ENCODE assay signal across 20 cellular contexts in genomic region chr11:10673476-10674062, GRCh38. TPM values are rescaled to one million over a fixed set of nuclear protein-coding genes. Genes with fewer than 3 reads are reported as not detected.
DNase-seq lines count a peak whose midpoint lies in the region; ATAC-seq, FAIRE-seq and TF ChIP-seq lines count a peak whose summit lies in the region.
"Had no signal": no experiment of that assay in that cellular context is flagged by ENCODE, and none has a peak within 500 bp of the region (broad histone marks: within the 10 kb centered on the region; RNA-seq: fewer than 3 reads in every experiment).

No MANE protein-coding gene starts in this region.

- H2BK20ac ChIP-seq in IMR-90 (ENCODE audit: low read depth, low read length) = peak overlapping the region; percentile 64

- 0 out of 2 replicates have a peak overlapping the region, but pooled peaks have one; percentile 89 for H2AK5ac ChIP-seq in IMR-90 (ENCODE audit: low read depth, low read length)

- FAIRE-seq in A549 (lab: Jason Lieb, UNC) = no peak

- H3K56ac ChIP-seq in IMR-90 (ENCODE audit: extremely low read depth, insufficient read depth, low read length) = no peak overlapping the region

- no peak overlapping the region for H3K9ac ChIP-seq in IMR-90 (ENCODE audit: low read depth, low read length)

- ATAC-seq in A549 (peak in 1 of 2 experiments; percentile 22; a peak in 2 of 6 replicates), IMR-90 (ENCODE audit: low read depth) (peak; percentile 24)
- no peak for ATAC-seq in stimulated activated memory B cell treated with anti-CD40 and anti-IgM and Interleukin-4, amounts not matched to agents 10 μg/mL and 1 μg/mL and 100 μg/mL, for 72 hours
- ATAC-seq: activated T-helper 17 cell treated with anti-CD3 and anti-CD28 coated beads, Interleukin-2, amount 50 U/mL, for 72 hours; SK-N-SH treated with all-trans-retinoic acid at 6 μM for 48 hours had no signal

- peak overlapping the region; percentile 79 for H2BK5ac ChIP-seq in IMR-90 (ENCODE audit: low read depth, low read length, poor library complexity, severe bottlenecking)

- no peaks in the 10 kb centered on the region for H3K9me3 ChIP-seq in A549
- no peaks in the 10 kb centered on the region for H3K9me3 ChIP-seq in IMR-90 (ENCODE audit: control insufficient read depth, insufficient read depth, low read length)
- no peaks in the 10 kb centered on the region for H3K9me3 ChIP-seq in sigmoid colon
- H3K9me3 ChIP-seq in WERI-Rb-1 (ENCODE audit: severe bottlenecking) = no peaks in the 10 kb centered on the region
- H3K9me3 ChIP-seq: left lung had no signal

- peak overlapping the region; percentile 58; the same call in 1 of the 2 replicates for H3K23ac ChIP-seq in IMR-90 (ENCODE audit: low read depth, low read length)

- no TSS peak for BruUV-seq in IMR-90 (replicated peaks; lab: Mats Ljungman, UMichigan)

- H3K4ac ChIP-seq in IMR-90 (ENCODE audit: low read depth, low read length) = peak overlapping the region; percentile 80

- peaks cover 14% of the 10 kb centered on the region for H3K36me3 ChIP-seq in IMR-90 (ENCODE audit: control insufficient read depth, insufficient read depth, low read length)
- H3K36me3 ChIP-seq in sigmoid colon = peaks cover 0 to 2% (median under 1%) of the 10 kb centered on the region in 4 donors
- H3K36me3 ChIP-seq in WERI-Rb-1 = no peaks in the 10 kb centered on the region
- H3K36me3 ChIP-seq: left lung had no signal

- in situ Hi-C loops in IMR-90 (cut with MboI; ENCODE audit: low sequenced_read_pairs) = no loop called here

- H3K4me1 ChIP-seq in A549 (peaks cover 31% of the 10 kb centered on the region), IMR-90 (ENCODE audit: control insufficient read depth, insufficient read depth, low read length) (peaks cover 30% of the 10 kb centered on the region), sigmoid colon (peaks cover 0 to 81% (median 72%) of the 10 kb centered on the region in 4 donors)

- DNase-seq in A549 (ENCODE audit: low read depth in 1 of 2, low spot score in 1 of 2) (no peak), IMR-90 (peak; percentile 51), sigmoid colon (no peak), WERI-Rb-1 (no peak), putamen (ENCODE audit: low spot score) (no peak)
- DNase-seq in activated T-cell treated with anti-CD3 and anti-CD28 coated beads, Interleukin-2, amount 50 U/mL, for 1 hour = no peak
- DNase-seq: activated CD4-positive, CD25-positive, alpha-beta regulatory T cell treated with anti-CD3 and anti-CD28 coated beads, Interleukin-2, amount 50 U/mL, for 72 hours; activated naive CD8-positive, alpha-beta T cell treated with anti-CD3 and anti-CD28 coated beads, Interleukin-2, amount 10 ng/mL, durations not matched to agents 7 days and 5 days; DND-41; foreskin melanocyte; left lung; NCI-H187 treated with DMSO at 0.1 percent for 48 hours; NCI-H446; right cardiac atrium; T-helper 9 cell had no signal

- 0 out of 2 replicates have a peak overlapping the region, but pooled peaks have one; percentile 14 for H4K5ac ChIP-seq in IMR-90 (ENCODE audit: low read depth, low read length)

- peak overlapping the region; percentile 89 for H2BK120ac ChIP-seq in IMR-90 (ENCODE audit: low read depth, low read length)

- no peak overlapping the region for H3K27ac Mint-ChIP-seq in dendritic cell treated with granulocyte-macrophage colony-stimulating factor and Interleukin-4, amounts not matched to agents 40 ng/mL and 50 ng/mL, for 4 days
- no peak overlapping the region for H3K27ac Mint-ChIP-seq in stimulated activated memory B cell treated with anti-CD40 and anti-IgM and Interleukin-4, amounts not matched to agents 10 μg/mL and 1 μg/mL and 100 μg/mL, for 72 hours
- H3K27ac Mint-ChIP-seq: activated naive CD8-positive, alpha-beta T cell treated with anti-CD3 and anti-CD28 coated beads, Interleukin-2, amount 10 ng/mL, durations not matched to agents 7 days and 5 days; activated T-helper 17 cell treated with anti-CD3 and anti-CD28 coated beads, Interleukin-2, amount 50 U/mL, for 72 hours; stimulated activated naive CD8-positive, alpha-beta T cell treated with anti-CD3 and anti-CD28 coated beads, Interleukin-15, Interleukin-2, amounts not matched to agents 100 ng/mL and 50 ng/mL, for 24 hours had no signal

- H3K27me3 Mint-ChIP-seq in dendritic cell treated with granulocyte-macrophage colony-stimulating factor and Interleukin-4, amounts not matched to agents 40 ng/mL and 50 ng/mL, for 4 days = peaks cover 52% of the 10 kb centered on the region
- peaks cover 43% of the 10 kb centered on the region for H3K27me3 Mint-ChIP-seq in stimulated activated memory B cell treated with anti-CD40 and anti-IgM and Interleukin-4, amounts not matched to agents 10 μg/mL and 1 μg/mL and 100 μg/mL, for 72 hours

- H3K36me3 Mint-ChIP-seq in dendritic cell treated with granulocyte-macrophage colony-stimulating factor and Interleukin-4, amounts not matched to agents 40 ng/mL and 50 ng/mL, for 4 days (ENCODE audit: low read depth) = no peaks in the 10 kb centered on the region
- no peaks in the 10 kb centered on the region for H3K36me3 Mint-ChIP-seq in stimulated activated memory B cell treated with anti-CD40 and anti-IgM and Interleukin-4, amounts not matched to agents 10 μg/mL and 1 μg/mL and 100 μg/mL, for 72 hours
- H3K36me3 Mint-ChIP-seq: activated naive CD8-positive, alpha-beta T cell treated with anti-CD3 and anti-CD28 coated beads, Interleukin-2, amount 10 ng/mL, durations not matched to agents 7 days and 5 days had no signal

- TF ChIP-seq POLR2A in A549 (IDR thresholded peaks at IDR 0.05; ENCODE audit: low read length) = no peak
- TF ChIP-seq POLR2A in IMR-90 (IDR thresholded peaks at IDR 0.05; ENCODE audit: low read depth, low read length) = no peak
- TF ChIP-seq POLR2A in sigmoid colon (IDR thresholded peaks at IDR 0.05) = no peak

- TF ChIP-seq RAD21 in A549 (conservative IDR thresholded peaks at IDR 0.05 in 1 of 2, IDR thresholded peaks at IDR 0.05 in 1 of 2) = no peak
- no peak for TF ChIP-seq RAD21 in IMR-90 (IDR thresholded peaks at IDR 0.05; ENCODE audit: low read length)

- H4K8ac ChIP-seq in IMR-90 (ENCODE audit: low read depth in 2 of 2, low read length in 2 of 2) = peak overlapping the region in 1 of 2 experiments; percentile 73; a peak in 3 of 4 replicates

- peak overlapping the region; percentile 10 to 34; a peak in 2 of 6 replicates for H3K27ac ChIP-seq in A549
- H3K27ac ChIP-seq in IMR-90 (ENCODE audit: insufficient read depth, low read length) = peak overlapping the region; percentile 58; the same call in 1 of the 2 replicates
- peak overlapping the region; percentile 80 to 85 (median 84) for H3K27ac ChIP-seq in sigmoid colon
- H3K27ac ChIP-seq in WERI-Rb-1 = no peak overlapping the region

- POLR2A ChIA-PET in A549 (lab: Yijun Ruan, JAX) (no interaction called here), IMR-90 (lab: Charles Lee; ENCODE audit: unreplicated experiment) (no interaction called here)

- TF ChIP-seq CTCF in A549 (IDR thresholded peaks at IDR 0.05) = no peak
- TF ChIP-seq CTCF in IMR-90 (conservative IDR thresholded peaks at IDR 0.05; ENCODE audit: low read depth, low read length) = no peak
- no peak for TF ChIP-seq CTCF in sigmoid colon (IDR thresholded peaks at IDR 0.05)
- TF ChIP-seq CTCF in WERI-Rb-1 (IDR thresholded peaks at IDR 0.05; ENCODE audit: low read depth, low read length) = no peak

- H3K18ac ChIP-seq in IMR-90 (ENCODE audit: low read depth, low read length) = peak overlapping the region; percentile 7; the same call in 1 of the 2 replicates

- H3K9me3 Mint-ChIP-seq in dendritic cell treated with granulocyte-macrophage colony-stimulating factor and Interleukin-4, amounts not matched to agents 40 ng/mL and 50 ng/mL, for 4 days = no peaks in the 10 kb centered on the region
- peaks cover 3% of the 10 kb centered on the region for H3K9me3 Mint-ChIP-seq in stimulated activated memory B cell treated with anti-CD40 and anti-IgM and Interleukin-4, amounts not matched to agents 10 μg/mL and 1 μg/mL and 100 μg/mL, for 72 hours
- H3K9me3 Mint-ChIP-seq: activated naive CD8-positive, alpha-beta T cell treated with anti-CD3 and anti-CD28 coated beads, Interleukin-2, amount 10 ng/mL, durations not matched to agents 7 days and 5 days; activated T-helper 17 cell treated with anti-CD3 and anti-CD28 coated beads, Interleukin-2, amount 50 U/mL, for 72 hours; stimulated activated naive CD8-positive, alpha-beta T cell treated with anti-CD3 and anti-CD28 coated beads, Interleukin-15, Interleukin-2, amounts not matched to agents 100 ng/mL and 50 ng/mL, for 24 hours had no signal

- intact Hi-C loops in IMR-90 (cut with micrococcal nuclease) (no loop called here), sigmoid colon (cut with DNase I) (loop anchor here (10.0 kb wide), 1 partner anchor 349 kb away; no protein-coding TSS in a partner anchor)
- intact Hi-C loops in dendritic cell treated with granulocyte-macrophage colony-stimulating factor and Interleukin-4, amounts not matched to agents 40 ng/mL and 50 ng/mL, for 4 days (cut with micrococcal nuclease) = loop anchor here (10.0 kb wide), 1 partner anchor 51 kb away; no protein-coding TSS in a partner anchor

- dilution Hi-C loops in IMR-90 (cut with HindIII; ENCODE audit: low sequenced_read_pairs, unreplicated experiment) = no loop called here

- no peaks in the 10 kb centered on the region for H4K20me1 ChIP-seq in IMR-90 (ENCODE audit: insufficient read depth, low read length)

- H2AK9ac ChIP-seq in IMR-90 (replicated peaks; ENCODE audit: low read depth, low read length, poor library complexity) = no peak overlapping the region

- H3K4me1 Mint-ChIP-seq in dendritic cell treated with granulocyte-macrophage colony-stimulating factor and Interleukin-4, amounts not matched to agents 40 ng/mL and 50 ng/mL, for 4 days (ENCODE audit: low read depth) = peaks cover 50% of the 10 kb centered on the region
- H3K4me1 Mint-ChIP-seq in stimulated activated memory B cell treated with anti-CD40 and anti-IgM and Interleukin-4, amounts not matched to agents 10 μg/mL and 1 μg/mL and 100 μg/mL, for 72 hours = peaks cover 18% of the 10 kb centered on the region
- H3K4me1 Mint-ChIP-seq: activated T-helper 17 cell treated with anti-CD3 and anti-CD28 coated beads, Interleukin-2, amount 50 U/mL, for 72 hours had no signal

- no peaks in the 10 kb centered on the region for H3K27me3 ChIP-seq in IMR-90 (ENCODE audit: control insufficient read depth, insufficient read depth, low read length)
- H3K27me3 ChIP-seq in sigmoid colon = no peaks in the 10 kb centered on the region
- no peaks in the 10 kb centered on the region for H3K27me3 ChIP-seq in WERI-Rb-1 (ENCODE audit: insufficient read depth, low read depth, severe bottlenecking)

- peak overlapping the region; percentile 35; the same call in 2 of the 3 replicates for H2BK15ac ChIP-seq in IMR-90 (ENCODE audit: low read depth, low read length)

- TF ChIP-seq EP300 in A549 (IDR thresholded peaks at IDR 0.05) = no peak
- TF ChIP-seq EP300 in sigmoid colon (IDR thresholded peaks at IDR 0.05) = no peak

- peaks cover 47% of the 10 kb centered on the region for H3K9me1 ChIP-seq in IMR-90 (ENCODE audit: insufficient read depth, low read length)

- no peak overlapping the region for H2AFZ ChIP-seq in IMR-90 (replicated peaks; ENCODE audit: low read length, poor library complexity)

- H3K4me3 Mint-ChIP-seq in dendritic cell treated with granulocyte-macrophage colony-stimulating factor and Interleukin-4, amounts not matched to agents 40 ng/mL and 50 ng/mL, for 4 days = peak overlapping the region; percentile 14
- H3K4me3 Mint-ChIP-seq in stimulated activated memory B cell treated with anti-CD40 and anti-IgM and Interleukin-4, amounts not matched to agents 10 μg/mL and 1 μg/mL and 100 μg/mL, for 72 hours = no peak overlapping the region
- H3K4me3 Mint-ChIP-seq: activated naive CD8-positive, alpha-beta T cell treated with anti-CD3 and anti-CD28 coated beads, Interleukin-2, amount 10 ng/mL, durations not matched to agents 7 days and 5 days; activated T-helper 17 cell treated with anti-CD3 and anti-CD28 coated beads, Interleukin-2, amount 50 U/mL, for 72 hours; stimulated activated naive CD8-positive, alpha-beta T cell treated with anti-CD3 and anti-CD28 coated beads, Interleukin-15, Interleukin-2, amounts not matched to agents 100 ng/mL and 50 ng/mL, for 24 hours had no signal

- H4K91ac ChIP-seq in IMR-90 (ENCODE audit: insufficient read depth, low read depth, low read length) = peak overlapping the region; percentile 97; the same call in 1 of the 2 replicates

- peak overlapping the region; percentile 88; the same call in 1 of the 2 replicates for H3K14ac ChIP-seq in IMR-90 (replicated peaks; ENCODE audit: low read depth, low read length)

- peak overlapping the region; percentile 63 for H3K4me2 ChIP-seq in A549
- H3K4me2 ChIP-seq in IMR-90 (ENCODE audit: low read depth, low read length) = peak overlapping the region; percentile 23; the same call in 1 of the 2 replicates

- no peak overlapping the region for H3K4me3 ChIP-seq in A549
- no peak overlapping the region for H3K4me3 ChIP-seq in IMR-90 (ENCODE audit: insufficient read depth, low read depth, low read length)
- H3K4me3 ChIP-seq in sigmoid colon = no peak overlapping the region
- no peak overlapping the region for H3K4me3 ChIP-seq in WERI-Rb-1 (ENCODE audit: low read depth, low read length)
- H3K4me3 ChIP-seq: left lung had no signal

- peaks cover 36 to 75% of the 10 kb centered on the region in 2 experiments for H3K79me1 ChIP-seq in IMR-90 (ENCODE audit: low read depth in 1 of 2, low read length in 2 of 2)

- CTCF ChIA-PET in A549 (lab: Yijun Ruan, JAX) = interaction anchor here (0.6 to 1.4 kb wide), 4 partner anchors 8 to 160 kb away, joined by 3 to 4 read pairs (median 3); no protein-coding TSS in a partner anchor
- CTCF ChIA-PET in IMR-90 (lab: Yijun Ruan, JAX) = no interaction called here

- 17% methylated on average over 6 of the region's 6 CpGs for WGBS in A549 (ENCODE audit: missing lambda C conversion rate)
- no CpG with 5 or more reads among the region's 6 CpGs for WGBS in IMR-90 (ENCODE audit: extremely low coverage in 2 of 2, insufficient read length in 1 of 2), 2 experiments
- 43 to 45% methylated on average over 6 of the region's 6 CpGs for WGBS in sigmoid colon, 2 donors

RNA-seq across cellular contexts. Expression of gene IRAG1, which starts 20.0 kb away (rescaled TPM):
- polyA plus RNA-seq in A549 (2011; rRNA removed) (0.05 TPM in 1 of 2 replicates, not detected in the other), A549 (2017; fragmentation: RNase III; extraction: RNeasy Plus Mini Kit Qiagen cat#74134 plus additional on column Dnase treatment) (0.03 to 0.12 TPM in 2 of 3 replicates, not detected in the other), IMR-90 (2012; rRNA removed) (17.6 and 19.4 TPM in 2 replicates), sigmoid colon (10 to 100 TPM in 1 of 3 donors, 1 to 10 TPM in 2; 1.8 to 10.6 (median 2.3) TPM)
- not detected in 2 replicates for polyA plus RNA-seq in A549 (2012; cell fraction: cytosol; rRNA removed)
- polyA plus RNA-seq in A549 (2012; cell fraction: nucleus; rRNA removed) = 0.01 TPM in 1 of 2 replicates, not detected in the other
- polyA minus RNA-seq in A549 (2011; rRNA and poly(A)+ RNA removed) = 0.15 TPM in 1 of 2 replicates, not detected in the other
- total RNA-seq in IMR-90 (2012; rRNA removed) (21.1 and 25.8 TPM in 2 replicates), sigmoid colon (100 to 1,000 TPM in 3 of 4 donors, 10 to 100 TPM in 1; 96.1 to 153 (median 125) TPM)
- 8.5 and 8.6 TPM in 2 replicates for polyA plus RNA-seq in IMR-90 (2012; cell fraction: cytosol; rRNA removed)
- polyA plus RNA-seq in IMR-90 (2012; cell fraction: nucleus; rRNA removed; ENCODE audit: low replicate concordance) = 37.6 and 104 TPM in 2 replicates
- total RNA-seq: activated naive CD8-positive, alpha-beta T cell treated with anti-CD3 and anti-CD28 coated beads, Interleukin-2, amount 10 ng/mL, durations not matched to agents 7 days and 5 days had no signal
